ENCODE assay signal across 1 cellular context in genomic region chr15:29693225-29693624, GRCh38.
TF ChIP-seq lines count a peak whose summit lies in the region.

No MANE protein-coding gene starts in this region.

TF ChIP-seq in GM23338, 12 proteins besides CTCF, POLR2A, EP300 and RAD21 (continued from another document):
- TF ChIP-seq ZNF462 (CRISPR knock-in tag; IDR thresholded peaks at IDR 0.05) (no peak), ZNF331 (CRISPR knock-in tag; IDR thresholded peaks at IDR 0.05; ENCODE audit: low read depth) (no peak), NANOG (IDR thresholded peaks at IDR 0.05; ENCODE audit: borderline replicate concordance) (no peak), JUNB (IDR thresholded peaks at IDR 0.05; ENCODE audit: unreplicated experiment) (no peak), STAT1 (IDR thresholded peaks at IDR 0.05; ENCODE audit: unreplicated experiment) (no peak), EZH2phosphoT487 (IDR thresholded peaks at IDR 0.05; ENCODE audit: unreplicated experiment) (no peak)
TF ChIP-seq in GM23338: peak in this region for 0.
